18 cellular contexts compared by ENCODE assay signal in genomic region chr2:24175631-24176030, GRCh38. TPM values are rescaled to one million over a fixed set of nuclear protein-coding genes. Genes with fewer than 3 reads are reported as not detected.
DNase-seq lines count a peak whose midpoint lies in the region; ATAC-seq and TF ChIP-seq lines count a peak whose summit lies in the region.
"Had no signal": no experiment of that assay in that cellular context is flagged by ENCODE, and none has a peak within 500 bp of the region (broad histone marks: within the 10 kb centered on the region; RNA-seq: fewer than 3 reads in every experiment).

No MANE protein-coding gene starts in this region.

- ATAC-seq in RWPE2 (ENCODE audit: low read depth) (peak; percentile 68), HG02840 (IDR thresholded peaks at IDR 0.05; ENCODE audit: low FRiP score, unreplicated experiment) (no peak)
- ATAC-seq: activated CD8-positive, alpha-beta memory T cell treated with anti-CD3 and anti-CD28 coated beads, Interleukin-2, amount 10 ng/mL, durations not matched to agents 7 days and 5 days had no signal

- peak overlapping the region; percentile 9 for H3K27ac ChIP-seq in RWPE2 (ENCODE audit: poor library complexity, severe bottlenecking)
- no peak overlapping the region for H3K27ac ChIP-seq in fibroblast of lung (ENCODE audit: insufficient read depth, low read length)
- peak overlapping the region; percentile 57 for H3K27ac ChIP-seq in subcutaneous abdominal adipose tissue (ENCODE audit: low read depth, low read length)
- H3K27ac ChIP-seq: parathyroid adenoma, sigmoid colon, transverse colon had no signal

- DNase-seq in BJ (ENCODE audit: low read depth): no peak
- no peak for DNase-seq in RWPE2 (ENCODE audit: low spot score)
- DNase-seq in fibroblast of lung (ENCODE audit: low read depth in 2 of 2): no peak
- no peak for DNase-seq in HUDEP-2 (lab: John Stamatoyannopoulos, UW; ENCODE audit: unreplicated experiment in 76 of 76)
- DNase-seq in DMS114 treated with DMSO at 0.1 percent for 48 hours (lab: John Stamatoyannopoulos, UW; ENCODE audit: unreplicated experiment): no peak
- DNase-seq: activated CD4-positive, alpha-beta T cell treated with anti-CD3 and anti-CD28 coated beads for 48 hours; activated CD8-positive, alpha-beta memory T cell treated with anti-CD3 and anti-CD28 coated beads, Interleukin-2, amount 10 ng/mL, durations not matched to agents 7 days and 5 days; C1 segment of cervical spinal cord; NCI-H1694 treated with DMSO at 0.1 percent for 48 hours; NCI-H69; sigmoid colon; SW 1271; transverse colon had no signal

- H3K4me1 ChIP-seq in RWPE2 (ENCODE audit: insufficient read depth, poor library complexity, severe bottlenecking) (no peaks in the 10 kb centered on the region), fibroblast of lung (ENCODE audit: control insufficient read depth, extremely low read depth, insufficient read depth, low read length) (no peaks in the 10 kb centered on the region), subcutaneous abdominal adipose tissue (ENCODE audit: control insufficient read depth in 5 of 5, insufficient read depth in 5 of 5, low read length in 5 of 5) (peaks cover 0 to 13% (median 5%) of the 10 kb centered on the region in 5 donors)
- H3K4me1 ChIP-seq: parathyroid adenoma, sigmoid colon, transverse colon had no signal

- no peaks in the 10 kb centered on the region for H4K20me1 ChIP-seq in fibroblast of lung (ENCODE audit: control insufficient read depth, extremely low read depth, insufficient read depth, low read length)

- no peaks in the 10 kb centered on the region for H3K79me2 ChIP-seq in fibroblast of lung (ENCODE audit: control insufficient read depth, insufficient read depth, low read length)
- H3K79me2 ChIP-seq: parathyroid adenoma had no signal

- H3K27me3 ChIP-seq in BJ (ENCODE audit: control insufficient read depth, insufficient read depth, low read length) (no peaks in the 10 kb centered on the region), RWPE2 (ENCODE audit: insufficient read depth, poor library complexity, severe bottlenecking) (no peaks in the 10 kb centered on the region), fibroblast of lung (ENCODE audit: control insufficient read depth, insufficient read depth, low read length) (no peaks in the 10 kb centered on the region), subcutaneous abdominal adipose tissue (ENCODE audit: control insufficient read depth in 5 of 5, insufficient read depth in 4 of 5, low read length in 5 of 5) (no peaks in the 10 kb centered on the region)
- H3K27me3 ChIP-seq: transverse colon had no signal

- H3K9me3 ChIP-seq in RWPE2 (ENCODE audit: severe bottlenecking): no peaks in the 10 kb centered on the region
- no peaks in the 10 kb centered on the region for H3K9me3 ChIP-seq in fibroblast of lung (ENCODE audit: control insufficient read depth, insufficient read depth, low read depth, low read length)
- no peaks in the 10 kb centered on the region for H3K9me3 ChIP-seq in subcutaneous abdominal adipose tissue (ENCODE audit: control insufficient read depth in 5 of 5, low read length in 5 of 5)
- H3K9me3 ChIP-seq: sigmoid colon, transverse colon had no signal

- H2AFZ ChIP-seq in fibroblast of lung (ENCODE audit: low read length): peak overlapping the region; percentile 54
- H2AFZ ChIP-seq: parathyroid adenoma had no signal

- POLR2A ChIA-PET in BJ (lab: Charles Lee): no interaction called here

- H3K9ac ChIP-seq in fibroblast of lung (ENCODE audit: insufficient read depth, low read length): peak overlapping the region; percentile 45
- peak overlapping the region in 1 of 5 donors; percentile 58 for H3K9ac ChIP-seq in subcutaneous abdominal adipose tissue (ENCODE audit: low read length in 5 of 5)
- H3K9ac ChIP-seq: parathyroid adenoma had no signal

- peak overlapping the region; percentile 44 for H3K4me2 ChIP-seq in fibroblast of lung (ENCODE audit: extremely low read depth, insufficient read depth, low read length)

- TF ChIP-seq CTCF in BJ (IDR thresholded peaks at IDR 0.05; ENCODE audit: insufficient read depth, low read depth, low read length) (peak; percentile 10; the same call in 1 of the 2 replicates), RWPE2 (IDR thresholded peaks at IDR 0.05; ENCODE audit: poor library complexity, severe bottlenecking) (no peak), fibroblast of lung (conservative IDR thresholded peaks at IDR 0.05 in 1 of 2, IDR thresholded peaks at IDR 0.05 in 1 of 2; ENCODE audit: low read depth in 1 of 2, low read length in 2 of 2) (peak in 1 of 2 donors; percentile 20)

- peak overlapping the region; percentile 16 for H3K4me3 ChIP-seq in BJ (ENCODE audit: low read depth, low read length)
- H3K4me3 ChIP-seq in RWPE2 (ENCODE audit: severe bottlenecking): peak overlapping the region; percentile 31
- H3K4me3 ChIP-seq in fibroblast of lung (replicated peaks in 1 of 4; ENCODE audit: control extremely low read depth in 1 of 4, insufficient read depth in 1 of 4, low read depth in 3 of 4, low read length in 4 of 4): peak overlapping the region in 3 of 4 experiments; percentile 19 to 43 (median 24)
- peak overlapping the region; percentile 12 to 54 (median 46) for H3K4me3 ChIP-seq in subcutaneous abdominal adipose tissue (ENCODE audit: low read depth in 1 of 5, low read length in 5 of 5)
- H3K4me3 ChIP-seq: transverse colon had no signal

- no peaks in the 10 kb centered on the region for H3K36me3 ChIP-seq in BJ (ENCODE audit: control insufficient read depth, insufficient read depth, low read length)
- no peaks in the 10 kb centered on the region for H3K36me3 ChIP-seq in RWPE2 (ENCODE audit: low read depth)
- H3K36me3 ChIP-seq in fibroblast of lung (ENCODE audit: control insufficient read depth, insufficient read depth, low read length): no peaks in the 10 kb centered on the region
- H3K36me3 ChIP-seq in subcutaneous abdominal adipose tissue (ENCODE audit: control insufficient read depth in 5 of 5, insufficient read depth in 5 of 5, low read length in 5 of 5): no peaks in the 10 kb centered on the region
- H3K36me3 ChIP-seq: sigmoid colon, transverse colon had no signal

- CTCF ChIA-PET in BJ (lab: Yijun Ruan, JAX): no interaction called here

RNA-seq across cellular contexts. Expression of gene FAM228A, which starts 0.8 kb away (rescaled TPM):
- polyA plus RNA-seq in BJ (2011; rRNA removed) (0.17 and 0.23 TPM in 2 replicates), fibroblast of lung (0.08 and 4.3 TPM in 2 replicates)
- polyA minus RNA-seq in BJ (2011; rRNA and poly(A)+ RNA removed): 0.10 TPM in 1 of 2 replicates, not detected in the other
- 0.51 and 0.99 TPM in 2 replicates for total RNA-seq in fibroblast of lung
- polyA plus RNA-seq in fibroblast of lung (2012): 4.7 TPM in 1 of 2 replicates, not detected in the other
- 3.6 TPM in 1 of 2 replicates, not detected in the other for polyA minus RNA-seq in fibroblast of lung (ENCODE audit: low replicate concordance)
- total RNA-seq: activated CD8-positive, alpha-beta memory T cell treated with anti-CD3 and anti-CD28 coated beads, Interleukin-2, amount 10 ng/mL, durations not matched to agents 7 days and 5 days; activated T-helper 1 cell treated with anti-CD3 and anti-CD28 coated beads, Interleukin-12 subunit alpha, Interleukin-12 subunit beta, Interleukin-2, Interleukin-4 antibody, amounts not matched to agents 30 ng/mL and 10 ng/mL and 1 ng/mL, durations not matched to agents 14 hours and 24 hours and 36 hours; M059J had no signal

RNA-seq across cellular contexts. Expression of gene FAM228B, which starts 52.4 kb away (rescaled TPM):
- polyA plus RNA-seq in BJ (2011; rRNA removed): 4.2 and 7.6 TPM in 2 replicates
- 2.8 and 6.2 TPM in 2 replicates for polyA minus RNA-seq in BJ (2011; rRNA and poly(A)+ RNA removed)
- total RNA-seq in fibroblast of lung: 11.9 and 12.6 TPM in 2 replicates
- 3.3 and 13.1 TPM in 2 replicates for polyA plus RNA-seq in fibroblast of lung
- 4.4 and 11.9 TPM in 2 replicates for polyA plus RNA-seq in fibroblast of lung (2012)
- 2.5 and 4.0 TPM in 2 replicates for polyA minus RNA-seq in fibroblast of lung (ENCODE audit: low replicate concordance)

RNA-seq across cellular contexts. Expression of gene PFN4, which starts 52.5 kb away (rescaled TPM):
- polyA plus RNA-seq in BJ (2011; rRNA removed) (0.40 and 0.65 TPM in 2 replicates), fibroblast of lung (0.26 and 0.40 TPM in 2 replicates)
- polyA minus RNA-seq in BJ (2011; rRNA and poly(A)+ RNA removed): 0.28 TPM in 1 of 2 replicates, not detected in the other
- 0.66 and 1.5 TPM in 2 replicates for total RNA-seq in fibroblast of lung
- 0.31 and 0.64 TPM in 2 replicates for polyA plus RNA-seq in fibroblast of lung (2012)
- polyA minus RNA-seq in fibroblast of lung (ENCODE audit: low replicate concordance): not detected in 2 replicates
- total RNA-seq: activated CD8-positive, alpha-beta memory T cell treated with anti-CD3 and anti-CD28 coated beads, Interleukin-2, amount 10 ng/mL, durations not matched to agents 7 days and 5 days; activated T-helper 1 cell treated with anti-CD3 and anti-CD28 coated beads, Interleukin-12 subunit alpha, Interleukin-12 subunit beta, Interleukin-2, Interleukin-4 antibody, amounts not matched to agents 30 ng/mL and 10 ng/mL and 1 ng/mL, durations not matched to agents 14 hours and 24 hours and 36 hours had no signal
